Comparison of ENCODE assay signal across 18 cellular contexts in the genomic region with DNA sequence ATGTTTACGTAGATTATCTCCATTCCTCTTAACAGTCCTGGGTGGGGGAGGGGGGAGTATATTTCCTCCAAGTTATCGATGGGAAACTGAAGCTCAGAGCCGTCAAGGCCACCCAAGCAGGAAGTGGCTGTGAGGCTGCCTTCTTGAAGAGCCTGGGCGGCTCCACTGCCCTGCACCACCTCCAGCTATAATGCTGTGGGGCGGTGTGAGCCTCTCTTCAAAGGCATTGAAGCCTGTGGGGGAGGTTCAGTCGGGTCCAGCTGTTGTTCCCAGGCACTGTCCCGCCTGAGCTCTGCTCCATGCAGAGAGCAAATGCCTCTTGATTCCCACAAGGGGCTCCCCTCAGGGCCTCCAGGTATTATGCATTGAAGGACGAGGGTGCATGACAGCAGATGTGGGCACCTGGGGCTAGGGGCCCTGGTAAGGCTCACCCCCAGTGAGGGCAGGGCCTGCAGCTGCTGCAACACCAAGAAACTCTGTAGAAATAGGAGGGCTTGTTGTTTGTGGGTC. TPM values are rescaled to one million over a fixed set of nuclear protein-coding genes. Genes with fewer than 3 reads are reported as not detected.
DNase-seq lines count a peak whose midpoint lies in the region; FAIRE-seq and TF ChIP-seq lines count a peak whose summit lies in the region.
"Had no signal": no experiment of that assay in that cellular context is flagged by ENCODE, and none has a peak within 500 bp of the region (broad histone marks: within the 10 kb centered on the region; RNA-seq: fewer than 3 reads in every experiment).

No MANE protein-coding gene starts in this region.

- H3K9me3 Mint-ChIP-seq in glutamatergic neuron (ENCODE audit: unreplicated experiment): peaks cover 2% of the 10 kb centered on the region

- H3K27ac Mint-ChIP-seq in glutamatergic neuron (ENCODE audit: unreplicated experiment): no peak overlapping the region
- H3K27ac Mint-ChIP-seq: activated CD8-positive, alpha-beta T cell treated with anti-CD3 and anti-CD28 coated beads, Interleukin-2, amount 10 ng/mL, durations not matched to agents 7 days and 5 days had no signal

- FAIRE-seq in frontal cortex (lab: Jason Lieb, UNC): no peak

- 22 to 28% methylated on average over 3 of the region's 8 CpGs for WGBS in mesodermal cell (ENCODE audit: insufficient coverage in 2 of 2), 2 experiments

- no peak overlapping the region for H3K4me3 ChIP-seq in WERI-Rb-1 (ENCODE audit: low read depth, low read length)
- no peak overlapping the region for H3K4me3 ChIP-seq in mesodermal cell (ENCODE audit: extremely low read depth, insufficient read depth, low read length, poor library complexity, severe bottlenecking)
- H3K4me3 ChIP-seq: colonic mucosa, right atrium auricular region, upper lobe of right lung had no signal

- TF ChIP-seq CTCF in WERI-Rb-1 (IDR thresholded peaks at IDR 0.05; ENCODE audit: low read depth, low read length) (no peak), glutamatergic neuron (IDR thresholded peaks at IDR 0.05; ENCODE audit: partially characterized antibody, unreplicated experiment) (no peak)

- DNase-seq in DMS 273 treated with DMSO at 0.1 percent for 48 hours (lab: John Stamatoyannopoulos, UW) (peak; percentile 35), NCI-H2227 treated with DMSO at 0.1 percent for 48 hours (lab: John Stamatoyannopoulos, UW) (peak; percentile 13), WERI-Rb-1 (peak; percentile 35), HK-2 (ENCODE audit: unreplicated experiment) (no peak), glutamatergic neuron (no peak), midbrain (lab: John Stamatoyannopoulos, UW) (no peak), frontal cortex (ENCODE audit: low spot score in 2 of 2) (no peak)
- DNase-seq: activated CD8-positive, alpha-beta T cell treated with anti-CD3 and anti-CD28 coated beads, Interleukin-2, amount 10 ng/mL, durations not matched to agents 7 days and 5 days; activated naive CD4-positive, alpha-beta T cell; activated T-cell treated with anti-CD3 and anti-CD28 coated beads, Interleukin-2, amount 50 U/mL, for 1 hour; colonic mucosa; left colon; NCI-H1417 treated with DMSO at 0.1 percent for 48 hours; NCI-H526; stimulated activated CD4-positive, alpha-beta T cell treated with anti-CD3 and anti-CD28 coated beads, Interleukin-15, amount 100 ng/mL, for 24 hours; upper lobe of right lung had no signal

- no peak overlapping the region for H3K27ac ChIP-seq in WERI-Rb-1
- peak overlapping the region; percentile 31 for H3K27ac ChIP-seq in mesodermal cell (ENCODE audit: low read depth, low read length, severe bottlenecking)
- H3K27ac ChIP-seq: colonic mucosa, right atrium auricular region, upper lobe of right lung had no signal

- no peak overlapping the region for H3K4me3 Mint-ChIP-seq in glutamatergic neuron (ENCODE audit: unreplicated experiment)
- H3K4me3 Mint-ChIP-seq: activated CD8-positive, alpha-beta T cell treated with anti-CD3 and anti-CD28 coated beads, Interleukin-2, amount 10 ng/mL, durations not matched to agents 7 days and 5 days had no signal

- peaks cover 2% of the 10 kb centered on the region for H3K27me3 Mint-ChIP-seq in glutamatergic neuron (ENCODE audit: unreplicated experiment)

- H3K36me3 ChIP-seq in WERI-Rb-1 (no peaks in the 10 kb centered on the region), mesodermal cell (ENCODE audit: control insufficient read depth, insufficient read depth, low read length) (no peaks in the 10 kb centered on the region)
- H3K36me3 ChIP-seq: colonic mucosa, right atrium auricular region, upper lobe of right lung had no signal

- H3K4me1 Mint-ChIP-seq in glutamatergic neuron (ENCODE audit: low read depth, unreplicated experiment): peaks cover 4% of the 10 kb centered on the region

- H3K27me3 ChIP-seq in WERI-Rb-1 (ENCODE audit: insufficient read depth, low read depth, severe bottlenecking): no peaks in the 10 kb centered on the region
- H3K27me3 ChIP-seq: colonic mucosa, right atrium auricular region, upper lobe of right lung had no signal

- H3K4me1 ChIP-seq in mesodermal cell (ENCODE audit: control insufficient read depth, insufficient read depth, low read length, poor library complexity, severe bottlenecking): peaks cover 7% of the 10 kb centered on the region
- H3K4me1 ChIP-seq: colonic mucosa, right atrium auricular region, upper lobe of right lung had no signal

- H3K36me3 Mint-ChIP-seq in glutamatergic neuron (ENCODE audit: unreplicated experiment): peaks cover 9% of the 10 kb centered on the region

- H3K9me3 ChIP-seq in WERI-Rb-1 (ENCODE audit: severe bottlenecking) (no peaks in the 10 kb centered on the region), mesodermal cell (ENCODE audit: control insufficient read depth, low read length) (peaks cover 4% of the 10 kb centered on the region)
- H3K9me3 ChIP-seq: colonic mucosa, upper lobe of right lung had no signal

RNA-seq across cellular contexts. Expression of a gene that starts 29.5 kb away (rescaled TPM):
- 287 TPM for polyA plus RNA-seq in mesodermal cell (2013, experiment 1 of 2)
- 279 TPM for polyA plus RNA-seq in mesodermal cell (2013, experiment 2 of 2)
- total RNA-seq in glutamatergic neuron (ENCODE audit: unreplicated experiment) (147 TPM), frontal cortex (92.9 TPM)

Comparison
In these comparisons a context has a peak if more than half of its experiments do, and no peak if none do; other contexts are left out.
1. DNase-seq: peak in DMS 273 treated with DMSO at 0.1 percent for 48 hours (single experiment), NCI-H2227 treated with DMSO at 0.1 percent for 48 hours (single experiment) and WERI-Rb-1 (single experiment); none in HK-2 (single experiment), glutamatergic neuron (single experiment), midbrain (single experiment) and frontal cortex (0 of 2).